ENCODE assay signal across 1 cellular context in the genomic region with DNA sequence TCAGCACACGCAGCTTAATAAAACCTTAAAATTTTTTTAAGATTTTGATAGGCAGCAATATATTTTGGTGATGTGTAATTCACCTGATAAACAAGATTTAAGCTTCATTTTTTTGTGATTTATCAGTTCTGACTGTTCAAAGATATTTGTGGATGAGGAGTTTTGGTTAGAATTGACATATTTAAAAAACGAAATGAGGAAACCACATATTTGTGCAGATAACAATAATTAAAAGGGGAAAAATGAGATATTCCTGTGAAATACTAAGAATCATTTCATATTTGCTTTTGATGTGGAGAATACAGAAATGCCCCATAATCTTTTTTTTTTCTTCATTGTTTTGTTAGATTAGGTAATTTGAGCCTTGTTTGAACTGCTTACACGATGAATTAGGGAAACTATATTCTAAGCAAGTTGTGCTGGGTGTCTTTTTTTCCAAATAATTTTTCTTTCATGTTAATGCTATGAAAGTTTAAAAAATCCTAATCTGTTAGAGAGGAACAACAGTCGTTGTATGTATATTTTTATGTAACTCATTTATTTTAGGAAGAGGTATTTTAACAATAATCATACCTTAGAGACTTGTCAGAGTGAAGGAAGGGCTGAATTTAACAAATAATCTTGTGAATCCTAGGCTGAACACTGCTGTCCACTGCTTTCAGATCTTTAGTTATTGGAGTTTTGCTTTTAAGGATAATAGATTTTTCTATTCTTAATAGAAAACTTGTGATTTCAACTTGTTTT.
TF ChIP-seq lines count a peak whose summit lies in the region.

No MANE protein-coding gene starts in this region.

TF ChIP-seq in GM23338, 12 proteins besides CTCF, POLR2A, EP300 and RAD21 (continued from another document):
- TF ChIP-seq, protein P1, sequence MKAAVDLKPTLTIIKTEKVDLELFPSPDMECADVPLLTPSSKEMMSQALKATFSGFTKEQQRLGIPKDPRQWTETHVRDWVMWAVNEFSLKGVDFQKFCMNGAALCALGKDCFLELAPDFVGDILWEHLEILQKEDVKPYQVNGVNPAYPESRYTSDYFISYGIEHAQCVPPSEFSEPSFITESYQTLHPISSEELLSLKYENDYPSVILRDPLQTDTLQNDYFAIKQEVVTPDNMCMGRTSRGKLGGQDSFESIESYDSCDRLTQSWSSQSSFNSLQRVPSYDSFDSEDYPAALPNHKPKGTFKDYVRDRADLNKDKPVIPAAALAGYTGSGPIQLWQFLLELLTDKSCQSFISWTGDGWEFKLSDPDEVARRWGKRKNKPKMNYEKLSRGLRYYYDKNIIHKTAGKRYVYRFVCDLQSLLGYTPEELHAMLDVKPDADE (IDR thresholded peaks at IDR 0.05), result no peak
- TF ChIP-seq NANOG (IDR thresholded peaks at IDR 0.05; ENCODE audit: borderline replicate concordance) (no peak), REST (IDR thresholded peaks at IDR 0.05; ENCODE audit: unreplicated experiment) (no peak), ZNF331 (CRISPR knock-in tag; IDR thresholded peaks at IDR 0.05; ENCODE audit: low read depth) (no peak), EZH2phosphoT487 (IDR thresholded peaks at IDR 0.05; ENCODE audit: unreplicated experiment) (no peak)
TF ChIP-seq in GM23338: peak in this region for 0.
